Comparison of ENCODE assay signal across 1 cellular context in genomic region chr5:73625905-73626811, GRCh38.
A peak's percentile ranks its signal among the peaks of the same experiment; 100 is the strongest.
TF ChIP-seq lines count a peak whose summit lies in the region.

Gene ARHGEF28 (plus strand): TSS chr5:73626196. CDS start chr5:73684852, 58,656 bp downstream.

TF ChIP-seq in HepG2, 621 proteins besides CTCF, POLR2A, EP300 and RAD21 (continued from another document and continues in another):
- TF ChIP-seq SIN3A (IDR thresholded peaks at IDR 0.05; ENCODE audit: borderline replicate concordance, low read depth, low read length) (no peak; the same call in 1 of the 2 replicates), ZNF672 (CRISPR knock-in tag; IDR thresholded peaks at IDR 0.05) (no peak), ATF7 (IDR thresholded peaks at IDR 0.05) (no peak), ATF7 (CRISPR knock-in tag; IDR thresholded peaks at IDR 0.05) (no peak), TCF7L2 (IDR thresholded peaks at IDR 0.05; ENCODE audit: low read depth, low read length) (no peak), ZNF788 (CRISPR knock-in tag; IDR thresholded peaks at IDR 0.05; ENCODE audit: borderline replicate concordance) (0 out of 2 replicates have a peak, but pooled peaks have one; percentile 36), ZNF547 (CRISPR knock-in tag; IDR thresholded peaks at IDR 0.05) (peak; percentile 41; the same call in 1 of the 2 replicates), BRD4 (CRISPR knock-in tag; IDR thresholded peaks at IDR 0.05) (no peak), THYN1 (CRISPR knock-in tag; IDR thresholded peaks at IDR 0.05; ENCODE audit: borderline replicate concordance, low read depth) (no peak), ZNF143 (CRISPR knock-in tag; IDR thresholded peaks at IDR 0.05) (no peak), ZNF724P (CRISPR knock-in tag; IDR thresholded peaks at IDR 0.05; ENCODE audit: borderline replicate concordance) (0 out of 2 replicates have a peak, but pooled peaks have one; percentile 37), GABPA (IDR thresholded peaks at IDR 0.05; ENCODE audit: low read depth, low read length) (no peak), GABPA (CRISPR knock-in tag; IDR thresholded peaks at IDR 0.05; ENCODE audit: low read depth) (no peak), ARNT (IDR thresholded peaks at IDR 0.05) (no peak), E2F1 (CRISPR knock-in tag; IDR thresholded peaks at IDR 0.05) (no peak), ZC3H13 (CRISPR knock-in tag; IDR thresholded peaks at IDR 0.05) (0 out of 2 replicates have a peak, but pooled peaks have one; percentile 36), ZNF431 (CRISPR knock-in tag; IDR thresholded peaks at IDR 0.05; ENCODE audit: borderline replicate concordance, low read depth) (no peak), FOXK2 (IDR thresholded peaks at IDR 0.05) (no peak), ADNP (CRISPR knock-in tag; IDR thresholded peaks at IDR 0.05) (no peak), MEF2D (CRISPR knock-in tag; IDR thresholded peaks at IDR 0.05) (no peak), ZNF44 (CRISPR knock-in tag; IDR thresholded peaks at IDR 0.05) (no peak; the same call in 1 of the 2 replicates), SOX6 (IDR thresholded peaks at IDR 0.05) (no peak), SOX6 (CRISPR knock-in tag; IDR thresholded peaks at IDR 0.05) (no peak; the same call in 1 of the 2 replicates), KMT2A (CRISPR knock-in tag; IDR thresholded peaks at IDR 0.05) (peak; percentile 68; the same call in 1 of the 2 replicates), LCORL (IDR thresholded peaks at IDR 0.05) (no peak), LCORL (CRISPR knock-in tag; IDR thresholded peaks at IDR 0.05) (no peak), ZNF317 (CRISPR knock-in tag; IDR thresholded peaks at IDR 0.05) (no peak), NCOA2 (CRISPR knock-in tag; IDR thresholded peaks at IDR 0.05) (peak; percentile 6; the same call in 1 of the 2 replicates), CREB3 (CRISPR knock-in tag; IDR thresholded peaks at IDR 0.05) (no peak), ZBTB26 (CRISPR knock-in tag; IDR thresholded peaks at IDR 0.05; ENCODE audit: borderline replicate concordance) (no peak), NR0B2 (CRISPR knock-in tag; IDR thresholded peaks at IDR 0.05) (peak; percentile 49; the same call in 1 of the 2 replicates), JUNB (CRISPR knock-in tag; IDR thresholded peaks at IDR 0.05; ENCODE audit: borderline replicate concordance) (no peak), SKIL (CRISPR knock-in tag; IDR thresholded peaks at IDR 0.05; ENCODE audit: borderline replicate concordance) (no peak), FOXC1 (CRISPR knock-in tag; IDR thresholded peaks at IDR 0.05; ENCODE audit: borderline replicate concordance) (no peak), SMC3 (IDR thresholded peaks at IDR 0.05; ENCODE audit: low read length) (no peak), MAFG (CRISPR knock-in tag; IDR thresholded peaks at IDR 0.05) (no peak; the same call in 1 of the 2 replicates), MBNL3 (CRISPR knock-in tag; conservative IDR thresholded peaks at IDR 0.05) (no peak), GPN1 (CRISPR knock-in tag; IDR thresholded peaks at IDR 0.05; ENCODE audit: borderline replicate concordance) (no peak), KDM1A (CRISPR knock-in tag; IDR thresholded peaks at IDR 0.05) (no peak), ZNF674 (CRISPR knock-in tag; IDR thresholded peaks at IDR 0.05; ENCODE audit: low read depth) (no peak), DMTF1 (CRISPR knock-in tag; IDR thresholded peaks at IDR 0.05) (no peak), HDAC6 (IDR thresholded peaks at IDR 0.05; ENCODE audit: low read depth, low read length) (no peak), ZNF383 (CRISPR knock-in tag; IDR thresholded peaks at IDR 0.05; ENCODE audit: borderline replicate concordance) (no peak), ZNF513 (CRISPR knock-in tag; conservative IDR thresholded peaks at IDR 0.05) (no peak), ZNF546 (CRISPR knock-in tag; conservative IDR thresholded peaks at IDR 0.05) (peak; percentile 83; the same call in 1 of the 2 replicates), ZNF768 (CRISPR knock-in tag; IDR thresholded peaks at IDR 0.05) (peak; percentile 44; the same call in 1 of the 2 replicates), CREBL2 (CRISPR knock-in tag; IDR thresholded peaks at IDR 0.05; ENCODE audit: borderline replicate concordance) (no peak), AGO1 (IDR thresholded peaks at IDR 0.05; ENCODE audit: low read depth, low read length, poor library complexity, severe bottlenecking) (peak; percentile 39), ZBTB10 (CRISPR knock-in tag; IDR thresholded peaks at IDR 0.05; ENCODE audit: borderline replicate concordance) (no peak), KLF9 (CRISPR knock-in tag; IDR thresholded peaks at IDR 0.05; ENCODE audit: low read depth) (no peak), SMAD9 (CRISPR knock-in tag; IDR thresholded peaks at IDR 0.05) (no peak), ZNF615 (CRISPR knock-in tag; IDR thresholded peaks at IDR 0.05; ENCODE audit: borderline replicate concordance) (no peak)
